In the genomic region with DNA sequence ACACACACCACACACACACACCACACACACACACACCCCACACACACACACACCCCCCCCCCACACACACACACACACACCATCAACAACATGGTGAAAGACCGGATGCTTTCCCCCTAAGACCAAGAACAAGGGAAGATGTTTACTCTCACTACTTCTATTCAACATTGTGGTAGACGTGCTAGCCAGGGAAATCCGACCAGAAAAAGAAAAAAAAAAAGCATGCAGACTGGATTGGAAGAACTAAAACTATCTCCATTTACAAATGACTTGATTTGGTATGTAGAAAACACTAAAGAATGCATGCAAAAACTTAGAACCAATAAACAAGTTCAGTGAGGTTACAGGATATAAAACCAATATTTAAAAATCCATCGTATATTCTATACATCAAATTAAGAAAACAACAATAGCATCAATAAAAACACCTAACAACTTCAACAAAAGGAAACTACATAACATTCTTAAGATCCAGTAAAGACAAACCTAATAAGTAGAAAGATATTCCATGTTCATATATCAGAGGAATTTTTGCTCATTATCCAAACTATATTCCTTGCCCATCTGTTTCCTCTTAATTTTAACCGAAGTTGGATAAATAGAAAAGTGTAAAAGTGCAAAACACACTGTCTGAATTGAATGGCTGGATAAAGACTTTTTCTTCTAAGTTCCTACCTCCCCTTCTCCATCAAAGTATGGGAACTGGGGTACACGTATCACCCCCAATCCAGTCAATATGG, we compare ENCODE assay signal across 19 cellular contexts. TPM values are rescaled to one million over a fixed set of nuclear protein-coding genes. Genes with fewer than 3 reads are reported as not detected.
DNase-seq lines count a peak whose midpoint lies in the region; ATAC-seq and TF ChIP-seq lines count a peak whose summit lies in the region.
"Had no signal": no experiment of that assay in that cellular context is flagged by ENCODE, and none has a peak within 500 bp of the region (broad histone marks: within the 10 kb centered on the region; RNA-seq: fewer than 3 reads in every experiment).

No MANE protein-coding gene starts in this region.

- H3K4me1 Mint-ChIP-seq in CD8-positive, alpha-beta T cell (ENCODE audit: low read depth): peaks cover 40% of the 10 kb centered on the region
- peaks cover 55% of the 10 kb centered on the region for H3K4me1 Mint-ChIP-seq in HFFc6 (ENCODE audit: low read depth)
- H3K4me1 Mint-ChIP-seq in endothelial cell (ENCODE audit: unreplicated experiment): peaks cover 34% of the 10 kb centered on the region
- H3K4me1 Mint-ChIP-seq in T-helper 17 cell: peaks cover 22% of the 10 kb centered on the region

- no peaks in the 10 kb centered on the region for H3K9me3 Mint-ChIP-seq in CD8-positive, alpha-beta T cell
- no peaks in the 10 kb centered on the region for H3K9me3 Mint-ChIP-seq in HFFc6
- H3K9me3 Mint-ChIP-seq in endothelial cell (ENCODE audit: unreplicated experiment): no peaks in the 10 kb centered on the region

- H2AFZ ChIP-seq in osteoblast (ENCODE audit: low read length): no peak overlapping the region

- no peaks in the 10 kb centered on the region for H4K20me1 ChIP-seq in osteoblast (ENCODE audit: insufficient read depth, low read length)

- no peak for TF ChIP-seq CTCF in CD8-positive, alpha-beta T cell (IDR thresholded peaks at IDR 0.05)
- TF ChIP-seq CTCF in HFFc6 (IDR thresholded peaks at IDR 0.05) (no peak), endothelial cell (IDR thresholded peaks at IDR 0.05; ENCODE audit: unreplicated experiment) (no peak), osteoblast (IDR thresholded peaks at IDR 0.05; ENCODE audit: extremely low read depth, low read depth, low read length) (no peak)

- DNase-seq in CD8-positive, alpha-beta T cell: no peak
- DNase-seq in HFFc6 (no peak), endothelial cell (ENCODE audit: low spot score) (no peak), osteoblast (ENCODE audit: insufficient read length, low spot score, missing footprints) (peak; percentile 39), left lobe of liver (ENCODE audit: low spot score) (no peak), Right ventricle myocardium inferior (ENCODE audit: missing footprints) (no peak), T-helper 17 cell (no peak)
- DNase-seq: activated gamma-delta T cell treated with Interleukin-2 at 50 U/mL for 16 hours; GDM1; posterior cingulate gyrus; SHP77; stimulated activated CD4-positive, alpha-beta T cell treated with anti-CD3 and anti-CD28 coated beads, Interleukin-4, amount 100 ng/mL, for 24 hours had no signal

- H3K79me2 ChIP-seq in osteoblast (ENCODE audit: insufficient read depth, low read length): peaks cover 32% of the 10 kb centered on the region

- H3K4me2 ChIP-seq in osteoblast (ENCODE audit: insufficient read depth, low read length): peak overlapping the region; percentile 51

- H3K27me3 Mint-ChIP-seq in CD8-positive, alpha-beta T cell (ENCODE audit: low read depth): no peaks in the 10 kb centered on the region
- H3K27me3 Mint-ChIP-seq in HFFc6 (ENCODE audit: insufficient read depth): peaks cover 2% of the 10 kb centered on the region; the same call in 1 of the 2 replicates
- peaks cover 6% of the 10 kb centered on the region for H3K27me3 Mint-ChIP-seq in endothelial cell (ENCODE audit: unreplicated experiment)
- H3K27me3 Mint-ChIP-seq in T-helper 17 cell: no peaks in the 10 kb centered on the region

- H3K4me1 ChIP-seq in CD8-positive, alpha-beta T cell (ENCODE audit: insufficient read depth, low read length): no peaks in the 10 kb centered on the region
- peaks cover 47% of the 10 kb centered on the region for H3K4me1 ChIP-seq in osteoblast (ENCODE audit: insufficient read depth, low read length)

- H3K27ac Mint-ChIP-seq in CD8-positive, alpha-beta T cell: peak overlapping the region; percentile 73
- H3K27ac Mint-ChIP-seq in HFFc6 (peak overlapping the region; percentile 11; the same call in 1 of the 2 replicates), endothelial cell (ENCODE audit: unreplicated experiment) (peak overlapping the region; percentile 78), T-helper 17 cell (no peak overlapping the region)

- POLR2A ChIA-PET in CD8-positive, alpha-beta T cell (lab: Charles Lee): no interaction called here

- no peaks in the 10 kb centered on the region for H3K36me3 ChIP-seq in CD8-positive, alpha-beta T cell (ENCODE audit: insufficient read depth, low read length)
- H3K36me3 ChIP-seq in osteoblast (ENCODE audit: insufficient read depth, low read length): no peaks in the 10 kb centered on the region
- H3K36me3 ChIP-seq: ascending aorta had no signal

- H3K9me3 ChIP-seq in CD8-positive, alpha-beta T cell (ENCODE audit: low read length): no peaks in the 10 kb centered on the region
- H3K9me3 ChIP-seq in osteoblast (ENCODE audit: low read depth, low read length) (no peaks in the 10 kb centered on the region), T-helper 17 cell (ENCODE audit: control insufficient read depth, low read length, poor library complexity, severe bottlenecking) (no peaks in the 10 kb centered on the region)
- H3K9me3 ChIP-seq: ascending aorta, suprapubic skin had no signal

- no peak overlapping the region for H3K27ac ChIP-seq in CD8-positive, alpha-beta T cell (ENCODE audit: low read depth, low read length)
- peak overlapping the region; percentile 54 for H3K27ac ChIP-seq in osteoblast (ENCODE audit: low read depth, low read length)
- H3K27ac ChIP-seq: ascending aorta, suprapubic skin had no signal

- ATAC-seq in CD8-positive, alpha-beta T cell: no peak
- ATAC-seq in left lobe of liver: no peak
- ATAC-seq in Right ventricle myocardium inferior: no peak
- no peak for ATAC-seq in T-helper 17 cell
- ATAC-seq: activated CD4-positive, CD25-positive, alpha-beta regulatory T cell treated with anti-CD3 and anti-CD28 coated beads, Interleukin-2, amount 50 U/mL, for 24 hours; GM12878 had no signal

- intact Hi-C loops in CD8-positive, alpha-beta T cell (cut with DNase I, micrococcal nuclease): no loop called here
- intact Hi-C loops in Right ventricle myocardium inferior (cut with DNase I): no loop called here

- H3K36me3 Mint-ChIP-seq in CD8-positive, alpha-beta T cell: peaks cover 29% of the 10 kb centered on the region
- H3K36me3 Mint-ChIP-seq in HFFc6 (ENCODE audit: low read depth) (no peaks in the 10 kb centered on the region), endothelial cell (ENCODE audit: low read depth, unreplicated experiment) (peaks cover 23% of the 10 kb centered on the region), T-helper 17 cell (ENCODE audit: low read depth) (peaks cover 2% of the 10 kb centered on the region)

- H3K27me3 ChIP-seq in CD8-positive, alpha-beta T cell (ENCODE audit: insufficient read depth, low read length): no peaks in the 10 kb centered on the region
- H3K27me3 ChIP-seq in osteoblast (ENCODE audit: insufficient read depth, low read length): no peaks in the 10 kb centered on the region
- H3K27me3 ChIP-seq: ascending aorta, suprapubic skin had no signal

- CTCF ChIA-PET in CD8-positive, alpha-beta T cell (lab: Charles Lee): interaction anchor here (0.8 kb wide), 1 partner anchor 13 kb away, joined by 3 read pairs; no protein-coding TSS in a partner anchor

- H3K4me3 Mint-ChIP-seq in CD8-positive, alpha-beta T cell: no peak overlapping the region
- H3K4me3 Mint-ChIP-seq in HFFc6 (no peak overlapping the region), endothelial cell (ENCODE audit: unreplicated experiment) (no peak overlapping the region), T-helper 17 cell (no peak overlapping the region)

- H3K4me3 ChIP-seq in CD8-positive, alpha-beta T cell (ENCODE audit: low read depth, low read length): no peak overlapping the region
- no peak overlapping the region for H3K4me3 ChIP-seq in osteoblast (ENCODE audit: insufficient read depth, low read length)
- H3K4me3 ChIP-seq: ascending aorta, GM12878, skin epidermis, suprapubic skin had no signal

RNA-seq across cellular contexts. Expression of gene RNU4ATAC, which starts 51.5 kb away (rescaled TPM):
- total RNA-seq in CD8-positive, alpha-beta T cell: not detected
- not detected for total RNA-seq in HFFc6 (2021; fragmentation: NEBNext Ultra II Directional; extraction: Animal tissue kit (Norgen Biotek cat#: 25700))
- not detected for total RNA-seq in endothelial cell (ENCODE audit: unreplicated experiment)
- under 0.01 TPM in 1 of 2 replicates, not detected in the other for total RNA-seq in osteoblast
- not detected for total RNA-seq in left lobe of liver
- 10.4 TPM for total RNA-seq in Right ventricle myocardium inferior
- not detected for total RNA-seq in T-helper 17 cell
- total RNA-seq: ascending aorta; GM12878; liver; suprapubic skin; T-helper 2 cell treated with Interferon-gamma antibody and Interleukin-4, amounts not matched to agents 100 ng/mL and 5 ng/mL, for 36 hours had no signal
